10 cellular contexts compared by ENCODE assay signal in the genomic region with DNA sequence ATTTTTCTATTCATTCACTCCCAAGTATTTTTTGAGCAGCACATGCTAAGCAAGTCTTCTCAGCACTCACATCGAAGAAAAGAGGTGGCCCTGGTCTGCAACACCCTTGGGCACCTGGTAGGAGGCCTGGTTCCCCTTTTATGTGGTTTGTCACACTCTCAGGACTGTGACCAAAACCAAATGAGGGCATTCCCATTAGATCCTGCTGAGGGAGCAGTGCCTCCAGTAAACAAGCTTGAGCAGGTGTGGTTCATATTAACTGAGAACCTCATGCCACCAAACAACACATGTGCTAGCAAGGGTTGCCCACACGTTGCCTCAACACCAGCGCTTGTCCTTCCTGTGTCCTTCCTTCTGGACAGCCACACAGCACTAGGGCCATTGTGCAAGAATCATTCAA. TPM values are rescaled to one million over a fixed set of nuclear protein-coding genes. Genes with fewer than 3 reads are reported as not detected.
DNase-seq lines count a peak whose midpoint lies in the region; ATAC-seq and TF ChIP-seq lines count a peak whose summit lies in the region.
"Had no signal": no experiment of that assay in that cellular context is flagged by ENCODE, and none has a peak within 500 bp of the region (broad histone marks: within the 10 kb centered on the region; RNA-seq: fewer than 3 reads in every experiment).

No MANE protein-coding gene starts in this region.

- no peaks in the 10 kb centered on the region for H3K4me1 ChIP-seq in PC-3 (ENCODE audit: insufficient read depth, low read length)
- H3K4me1 ChIP-seq in left ventricle myocardium inferior, result no peaks in the 10 kb centered on the region
- H3K4me1 ChIP-seq in effector memory CD4-positive, alpha-beta T cell (ENCODE audit: control insufficient read depth, insufficient read depth, low read length, poor library complexity, severe bottlenecking), result no peaks in the 10 kb centered on the region
- H3K4me1 ChIP-seq: psoas muscle had no signal

- H3K9ac ChIP-seq in PC-3 (ENCODE audit: low read length), result no peak overlapping the region

- no peak overlapping the region for H2AFZ ChIP-seq in PC-3 (ENCODE audit: low read length)

- ATAC-seq in HG03095 (IDR thresholded peaks at IDR 0.05; ENCODE audit: unreplicated experiment) (peak; percentile 76), PC-3 (no peak)
- ATAC-seq: psoas muscle had no signal

- H3K4me2 ChIP-seq in PC-3 (ENCODE audit: low read length), result no peak overlapping the region

- POLR2A ChIA-PET in PC-3 (lab: Charles Lee; ENCODE audit: unreplicated experiment), result no interaction called here

- CTCF ChIA-PET in PC-3 (lab: Charles Lee), result no interaction called here

- no peaks in the 10 kb centered on the region for H3K79me2 ChIP-seq in PC-3 (ENCODE audit: low read length)

- intact Hi-C loops in PC-3 (cut with micrococcal nuclease) (loop anchor here (1.0 kb wide), 1 partner anchor 97 kb away; no protein-coding TSS in a partner anchor), left ventricle myocardium inferior (cut with micrococcal nuclease) (no loop called here)

- no peak overlapping the region for H3K27ac ChIP-seq in PC-3 (ENCODE audit: low read length)
- no peak overlapping the region for H3K27ac ChIP-seq in left ventricle myocardium inferior (replicated peaks)
- H3K27ac ChIP-seq in effector memory CD4-positive, alpha-beta T cell (ENCODE audit: insufficient read depth, low read length, poor library complexity, severe bottlenecking), result no peak overlapping the region
- H3K27ac ChIP-seq: dorsolateral prefrontal cortex, psoas muscle had no signal

- no peak for TF ChIP-seq CTCF in PC-3 (conservative IDR thresholded peaks at IDR 0.05; ENCODE audit: low read depth, low read length)
- TF ChIP-seq CTCF in left ventricle myocardium inferior (IDR thresholded peaks at IDR 0.05; ENCODE audit: borderline replicate concordance), result no peak

- no peaks in the 10 kb centered on the region for H3F3A ChIP-seq in PC-3 (ENCODE audit: low read length, unreplicated experiment)

- H3K9me3 ChIP-seq in PC-3 (ENCODE audit: low read length) (no peaks in the 10 kb centered on the region), left ventricle myocardium inferior (replicated peaks) (no peaks in the 10 kb centered on the region)
- H3K9me3 ChIP-seq in effector memory CD4-positive, alpha-beta T cell (ENCODE audit: control insufficient read depth, low read length), result no peaks in the 10 kb centered on the region
- H3K9me3 ChIP-seq: psoas muscle had no signal

- no peaks in the 10 kb centered on the region for H4K20me1 ChIP-seq in PC-3 (ENCODE audit: low read length)

- 0 out of 2 replicates have a peak, but pooled peaks cover 3% of the 10 kb centered on the region for H3K27me3 ChIP-seq in PC-3 (ENCODE audit: low read length)
- peaks cover 13% of the 10 kb centered on the region for H3K27me3 ChIP-seq in left ventricle myocardium inferior (ENCODE audit: low read depth)
- peaks cover 3% of the 10 kb centered on the region for H3K27me3 ChIP-seq in effector memory CD4-positive, alpha-beta T cell (replicated peaks; ENCODE audit: control insufficient read depth, insufficient read depth, low read length, poor library complexity, severe bottlenecking)
- H3K27me3 ChIP-seq: dorsolateral prefrontal cortex had no signal

- no TSS peak for BruUV-seq in PC-3 (replicated peaks; lab: Mats Ljungman, UMichigan)

- H3K36me3 ChIP-seq in PC-3 (ENCODE audit: low read depth, low read length) (no peaks in the 10 kb centered on the region), left ventricle myocardium inferior (no peaks in the 10 kb centered on the region)
- H3K36me3 ChIP-seq in effector memory CD4-positive, alpha-beta T cell (ENCODE audit: control insufficient read depth, insufficient read depth, low read length), result no peaks in the 10 kb centered on the region

- H3K4me3 ChIP-seq in PC-3 (ENCODE audit: low read length), result no peak overlapping the region
- no peak overlapping the region for H3K4me3 ChIP-seq in left ventricle myocardium inferior
- no peak overlapping the region for H3K4me3 ChIP-seq in effector memory CD4-positive, alpha-beta T cell (ENCODE audit: insufficient read depth, low read depth, low read length, poor library complexity, severe bottlenecking)
- H3K4me3 ChIP-seq: dorsolateral prefrontal cortex, psoas muscle had no signal

- H3K9me2 ChIP-seq in PC-3 (replicated peaks; ENCODE audit: low read length), result no peaks in the 10 kb centered on the region

- peak; percentile 74 for DNase-seq in CD1c-positive myeloid dendritic cell (ENCODE audit: extremely low spot score)
- peak; percentile 43 for DNase-seq in GM19240 (ENCODE audit: insufficient read length, low spot score)
- peak; percentile 4 for DNase-seq in PC-3
- no peak for DNase-seq in NCI-H2227 (lab: John Stamatoyannopoulos, UW; ENCODE audit: unreplicated experiment)
- DNase-seq in left ventricle myocardium inferior, result no peak
- no peak for DNase-seq in hippocampal formation (lab: John Stamatoyannopoulos, UW)
- no peak for DNase-seq in effector memory CD4-positive, alpha-beta T cell
- DNase-seq: dorsolateral prefrontal cortex, psoas muscle had no signal

RNA-seq across cellular contexts. Expression of gene SYK, which starts 26.9 kb away (rescaled TPM):
- total RNA-seq in PC-3 (2014; rRNA removed) (12.9 and 14.6 TPM in 2 replicates), left ventricle myocardium inferior (5.4 TPM)

Comparison
In these comparisons a context has a peak if more than half of its experiments do, and no peak if none do; other contexts are left out.
1. DNase-seq: peak in CD1c-positive myeloid dendritic cell (single experiment), GM19240 (single experiment) and PC-3 (single experiment); none in NCI-H2227 (single experiment), left ventricle myocardium inferior (single experiment), hippocampal formation (0 of 2) and effector memory CD4-positive, alpha-beta T cell (0 of 3).